In genomic region chr1:7677815-7678214, GRCh38 we compare ENCODE assay signal across 21 cellular contexts.
A peak's percentile ranks its signal among the peaks of the same experiment; 100 is the strongest.
DNase-seq lines count a peak whose midpoint lies in the region; ATAC-seq, FAIRE-seq and TF ChIP-seq lines count a peak whose summit lies in the region.
"Had no signal": no experiment of that assay in that cellular context is flagged by ENCODE, and none has a peak within 500 bp of the region (broad histone marks: within the 10 kb centered on the region; RNA-seq: fewer than 3 reads in every experiment).

No MANE protein-coding gene starts in this region.

- no peak for TF ChIP-seq POLR2A in HepG2 (IDR thresholded peaks at IDR 0.05; ENCODE audit: insufficient read depth in 1 of 2, low read depth in 2 of 2, low read length in 2 of 2)
- TF ChIP-seq POLR2A in right lobe of liver (IDR thresholded peaks at IDR 0.05), result no peak

- H3K79me2 ChIP-seq in HepG2 (ENCODE audit: insufficient read depth, low read length) (no peaks in the 10 kb centered on the region), trophoblast cell (ENCODE audit: control insufficient read depth, insufficient read depth, low read length, poor library complexity) (peaks cover 5% of the 10 kb centered on the region)

- no peak overlapping the region for H2BK12ac ChIP-seq in trophoblast cell (ENCODE audit: low read length)

- no peaks in the 10 kb centered on the region for H3K9me3 ChIP-seq in HepG2 (ENCODE audit: low read length)
- H3K9me3 ChIP-seq in right lobe of liver, result no peaks in the 10 kb centered on the region
- H3K9me3 ChIP-seq in lower lobe of right lung, result no peaks in the 10 kb centered on the region
- no peaks in the 10 kb centered on the region for H3K9me3 ChIP-seq in trophoblast cell (ENCODE audit: insufficient read depth, low read depth, low read length)

- no peak overlapping the region for H2BK5ac ChIP-seq in trophoblast cell (ENCODE audit: low read depth, low read length, poor library complexity)

- no peak overlapping the region for H4K12ac ChIP-seq in trophoblast cell (ENCODE audit: low read depth, low read length)

- no peak for TF ChIP-seq CTCF in HepG2 (CRISPR knock-in tag; IDR thresholded peaks at IDR 0.05)
- no peak for TF ChIP-seq CTCF in right lobe of liver (IDR thresholded peaks at IDR 0.05)
- no peak for TF ChIP-seq CTCF in lower lobe of right lung (IDR thresholded peaks at IDR 0.05)

- H2AFZ ChIP-seq in HepG2 (ENCODE audit: low read length) (no peak overlapping the region), trophoblast cell (ENCODE audit: insufficient read depth, low read length, poor library complexity) (no peak overlapping the region)
- H2AFZ ChIP-seq: GM23248 had no signal

- no peak overlapping the region for H3K14ac ChIP-seq in trophoblast cell (ENCODE audit: low read length)

- no peak for FAIRE-seq in HepG2 (lab: Jason Lieb, UNC)
- FAIRE-seq: GM12878, GM19239, H54 had no signal

- H3K4me1 ChIP-seq in HepG2 (ENCODE audit: insufficient read depth, low read length) (peaks cover 54% of the 10 kb centered on the region), right lobe of liver (peaks cover 0 to 5% (median 0%) of the 10 kb centered on the region in 4 donors), lower lobe of right lung (peaks cover 7% of the 10 kb centered on the region), trophoblast cell (ENCODE audit: control insufficient read depth in 1 of 2, insufficient read depth in 2 of 2, low read length in 2 of 2) (no peaks in the 10 kb centered on the region)

- TF ChIP-seq EP300 in HepG2 (IDR thresholded peaks at IDR 0.05; ENCODE audit: low read depth in 2 of 2, low read length in 2 of 2) (no peak), HepG2 (CRISPR knock-in tag; IDR thresholded peaks at IDR 0.05; ENCODE audit: borderline replicate concordance) (no peak)

- DNase-seq in HepG2 (ENCODE audit: low spot score) (no peak), right lobe of liver (no peak), lower lobe of right lung (peak; percentile 29), trophoblast cell (no peak), T-helper 9 cell (no peak)
- DNase-seq: 8988T; C1 segment of cervical spinal cord; CD4-positive, CD25-positive, alpha-beta regulatory T cell; CD8-positive, alpha-beta memory T cell; COR-L47; DMS 273 treated with DMSO at 0.1 percent for 48 hours; DMS53; DND-41; EL; GM23248; HCEC 1CT had no signal

- H3K27ac ChIP-seq in HepG2 (ENCODE audit: extremely low read length, insufficient read depth, low read length) (no peak overlapping the region), right lobe of liver (no peak overlapping the region), lower lobe of right lung (no peak overlapping the region), trophoblast cell (ENCODE audit: low read depth, low read length) (no peak overlapping the region)
- H3K27ac ChIP-seq: GM23248 had no signal

- H3K4ac ChIP-seq in trophoblast cell (ENCODE audit: low read depth, low read length), result no peak overlapping the region

- no peak overlapping the region for H4K8ac ChIP-seq in trophoblast cell (ENCODE audit: low read depth, low read length)

- no peak overlapping the region for H4K91ac ChIP-seq in trophoblast cell (ENCODE audit: low read depth, low read length)

- H3K23ac ChIP-seq in trophoblast cell (ENCODE audit: low read length), result no peak overlapping the region

- H3K4me2 ChIP-seq in HepG2 (ENCODE audit: low read depth, low read length), result no peak overlapping the region
- H3K4me2 ChIP-seq in trophoblast cell (ENCODE audit: low read length), result no peak overlapping the region

- H3K18ac ChIP-seq in trophoblast cell (ENCODE audit: low read length), result no peak overlapping the region

- no peak overlapping the region for H2AK5ac ChIP-seq in trophoblast cell (ENCODE audit: low read length)

- H3K9ac ChIP-seq in HepG2 (ENCODE audit: insufficient read depth, low read depth, low read length) (no peak overlapping the region), trophoblast cell (ENCODE audit: low read length) (no peak overlapping the region)
- H3K9ac ChIP-seq: GM23248 had no signal

- H4K20me1 ChIP-seq in HepG2 (ENCODE audit: insufficient read depth, low read length), result no peaks in the 10 kb centered on the region

- CTCF ChIA-PET in HepG2 (lab: Yijun Ruan, JAX; ENCODE audit: low intra/inter-chr PET ratio, low total read pairs), result no interaction called here

- POLR2A ChIA-PET in HepG2 (lab: Yijun Ruan, JAX), result interaction anchor here (7.2 kb wide), 1 partner anchor 25 kb away, joined by 94 read pairs; no protein-coding TSS in a partner anchor

- in situ Hi-C loops in HepG2 (cut with HindIII; ENCODE audit: extremely low pct_ligation_motif_present, low pct_unique_long_range_greater_than_20kb), result no loop called here

- H3K27me3 ChIP-seq in HepG2 (ENCODE audit: control insufficient read depth in 1 of 2, insufficient read depth in 2 of 2, low read length in 2 of 2), result peaks cover 3 to 24% of the 10 kb centered on the region in 2 experiments
- no peaks in the 10 kb centered on the region for H3K27me3 ChIP-seq in right lobe of liver
- no peaks in the 10 kb centered on the region for H3K27me3 ChIP-seq in lower lobe of right lung (ENCODE audit: low read depth)
- peaks cover 22% of the 10 kb centered on the region for H3K27me3 ChIP-seq in trophoblast cell (ENCODE audit: insufficient read depth, low read length)

- no peak overlapping the region for H3K4me3 ChIP-seq in HepG2 (replicated peaks in 1 of 3; ENCODE audit: insufficient read depth in 1 of 3, low read depth in 2 of 3, low read length in 3 of 3)
- H3K4me3 ChIP-seq in right lobe of liver, result no peak overlapping the region
- H3K4me3 ChIP-seq in lower lobe of right lung, result no peak overlapping the region
- peak overlapping the region; percentile 4 for H3K4me3 ChIP-seq in trophoblast cell (ENCODE audit: low read depth, low read length)
- H3K4me3 ChIP-seq: GM12878, GM23248 had no signal

- TF ChIP-seq RAD21 in HepG2 (CRISPR knock-in tag; IDR thresholded peaks at IDR 0.05), result no peak

- WGBS in HepG2 (ENCODE audit: low lambda C conversion rate), result 84% methylated on average over 9 of the region's 10 CpGs
- 80% methylated on average over 1 of the region's 10 CpGs for WGBS in right lobe of liver (ENCODE audit: insufficient coverage, low coverage, low lambda C conversion rate, missing lambda C conversion rate)
- WGBS in trophoblast cell (ENCODE audit: extremely low coverage, insufficient coverage, insufficient read length), result no CpG with 5 or more reads among the region's 10 CpGs

- H3K36me3 ChIP-seq in HepG2 (replicated peaks in 1 of 2; ENCODE audit: control insufficient read depth in 1 of 2, insufficient read depth in 2 of 2, low read length in 2 of 2) (no peaks in the 10 kb centered on the region), right lobe of liver (no peaks in the 10 kb centered on the region), lower lobe of right lung (no peaks in the 10 kb centered on the region), trophoblast cell (ENCODE audit: control insufficient read depth in 1 of 2, insufficient read depth in 2 of 2, low read length in 2 of 2) (no peaks in the 10 kb centered on the region)

- H3K79me1 ChIP-seq in trophoblast cell (ENCODE audit: low read length), result peaks cover 6% of the 10 kb centered on the region

- H2BK120ac ChIP-seq in trophoblast cell (ENCODE audit: insufficient read depth, low read length, poor library complexity), result no peak overlapping the region

- ATAC-seq in HepG2 (no peak), right lobe of liver (no peak), lower lobe of right lung (no peak), HG02885 (IDR thresholded peaks at IDR 0.05; ENCODE audit: poor library complexity, unreplicated experiment) (no peak), GM19467 (IDR thresholded peaks at IDR 0.05; ENCODE audit: unreplicated experiment) (no peak)
- ATAC-seq: GM12878 had no signal

- intact Hi-C loops in HepG2 (cut with micrococcal nuclease; ENCODE audit: unreplicated experiment), result no loop called here
- intact Hi-C loops in right lobe of liver (cut with DNase I), result loop anchor here in 1 of 2 donors (10.0 kb wide), 1 partner anchor 217 kb away; no protein-coding TSS in a partner anchor
- intact Hi-C loops in lower lobe of right lung (cut with DNase I), result no loop called here

- BruUV-seq in HepG2 (replicated peaks; lab: Mats Ljungman, UMichigan), result no TSS peak

TF ChIP-seq in HepG2, 621 proteins besides CTCF, POLR2A, EP300 and RAD21:
- TF ChIP-seq CHD2 (IDR thresholded peaks at IDR 0.05; ENCODE audit: low read depth, low read length) (no peak), SMC3 (IDR thresholded peaks at IDR 0.05; ENCODE audit: low read length) (no peak), ADNP (CRISPR knock-in tag; IDR thresholded peaks at IDR 0.05) (no peak), ZNF143 (CRISPR knock-in tag; IDR thresholded peaks at IDR 0.05) (no peak), MYNN (CRISPR knock-in tag; IDR thresholded peaks at IDR 0.05; ENCODE audit: low read depth) (no peak), ZNF501 (CRISPR knock-in tag; IDR thresholded peaks at IDR 0.05) (no peak), DNMT3B (CRISPR knock-in tag; conservative IDR thresholded peaks at IDR 0.05) (no peak), HNRNPL (IDR thresholded peaks at IDR 0.05; ENCODE audit: low read depth, low read length) (0 out of 2 replicates have a peak, but pooled peaks have one; percentile 41), TBX2 (CRISPR knock-in tag; IDR thresholded peaks at IDR 0.05; ENCODE audit: borderline replicate concordance) (no peak)
